2 cellular contexts compared by ENCODE assay signal in the genomic region with DNA sequence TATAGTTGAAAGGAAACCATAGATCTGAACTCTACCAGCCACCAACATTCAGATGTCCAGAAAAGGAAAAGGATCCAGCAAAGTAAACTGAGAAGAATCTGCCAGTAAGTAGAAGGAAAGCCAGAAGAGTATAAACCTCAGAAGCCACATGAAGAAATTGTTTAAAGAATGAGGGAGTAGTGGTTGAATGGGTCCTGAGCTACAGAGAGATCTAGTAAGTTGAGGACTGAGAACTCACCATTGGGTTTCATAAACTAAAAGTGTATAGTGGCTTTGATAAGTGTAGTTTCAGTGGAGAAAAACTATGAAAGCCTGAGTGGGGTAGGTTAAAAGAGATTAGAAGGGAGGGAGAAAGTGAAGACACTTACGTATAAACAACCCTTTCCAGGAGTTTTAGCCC.
TF ChIP-seq lines count a peak whose summit lies in the region.

No MANE protein-coding gene starts in this region.

TF ChIP-seq in HEK293, 187 proteins besides CTCF, POLR2A, EP300 and RAD21:
- TF ChIP-seq ZNF768 (tag by site-specific recombination; IDR thresholded peaks at IDR 0.05) (no peak), PRDM1 (tag by site-specific recombination; IDR thresholded peaks at IDR 0.05) (0 out of 2 replicates have a peak, but pooled peaks have one; percentile 18)
TF ChIP-seq in HEK293: peak in this region for 1.

TF ChIP-seq in SK-N-SH, 30 proteins besides CTCF, POLR2A, EP300 and RAD21:
- TF ChIP-seq TEAD4 (IDR thresholded peaks at IDR 0.05; ENCODE audit: borderline replicate concordance, insufficient read depth): no peak
- TF ChIP-seq, protein P1, sequence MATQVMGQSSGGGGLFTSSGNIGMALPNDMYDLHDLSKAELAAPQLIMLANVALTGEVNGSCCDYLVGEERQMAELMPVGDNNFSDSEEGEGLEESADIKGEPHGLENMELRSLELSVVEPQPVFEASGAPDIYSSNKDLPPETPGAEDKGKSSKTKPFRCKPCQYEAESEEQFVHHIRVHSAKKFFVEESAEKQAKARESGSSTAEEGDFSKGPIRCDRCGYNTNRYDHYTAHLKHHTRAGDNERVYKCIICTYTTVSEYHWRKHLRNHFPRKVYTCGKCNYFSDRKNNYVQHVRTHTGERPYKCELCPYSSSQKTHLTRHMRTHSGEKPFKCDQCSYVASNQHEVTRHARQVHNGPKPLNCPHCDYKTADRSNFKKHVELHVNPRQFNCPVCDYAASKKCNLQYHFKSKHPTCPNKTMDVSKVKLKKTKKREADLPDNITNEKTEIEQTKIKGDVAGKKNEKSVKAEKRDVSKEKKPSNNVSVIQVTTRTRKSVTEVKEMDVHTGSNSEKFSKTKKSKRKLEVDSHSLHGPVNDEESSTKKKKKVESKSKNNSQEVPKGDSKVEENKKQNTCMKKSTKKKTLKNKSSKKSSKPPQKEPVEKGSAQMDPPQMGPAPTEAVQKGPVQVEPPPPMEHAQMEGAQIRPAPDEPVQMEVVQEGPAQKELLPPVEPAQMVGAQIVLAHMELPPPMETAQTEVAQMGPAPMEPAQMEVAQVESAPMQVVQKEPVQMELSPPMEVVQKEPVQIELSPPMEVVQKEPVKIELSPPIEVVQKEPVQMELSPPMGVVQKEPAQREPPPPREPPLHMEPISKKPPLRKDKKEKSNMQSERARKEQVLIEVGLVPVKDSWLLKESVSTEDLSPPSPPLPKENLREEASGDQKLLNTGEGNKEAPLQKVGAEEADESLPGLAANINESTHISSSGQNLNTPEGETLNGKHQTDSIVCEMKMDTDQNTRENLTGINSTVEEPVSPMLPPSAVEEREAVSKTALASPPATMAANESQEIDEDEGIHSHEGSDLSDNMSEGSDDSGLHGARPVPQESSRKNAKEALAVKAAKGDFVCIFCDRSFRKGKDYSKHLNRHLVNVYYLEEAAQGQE (IDR thresholded peaks at IDR 0.05; ENCODE audit: low read depth, low read length): no peak
- TF ChIP-seq, protein P2, sequence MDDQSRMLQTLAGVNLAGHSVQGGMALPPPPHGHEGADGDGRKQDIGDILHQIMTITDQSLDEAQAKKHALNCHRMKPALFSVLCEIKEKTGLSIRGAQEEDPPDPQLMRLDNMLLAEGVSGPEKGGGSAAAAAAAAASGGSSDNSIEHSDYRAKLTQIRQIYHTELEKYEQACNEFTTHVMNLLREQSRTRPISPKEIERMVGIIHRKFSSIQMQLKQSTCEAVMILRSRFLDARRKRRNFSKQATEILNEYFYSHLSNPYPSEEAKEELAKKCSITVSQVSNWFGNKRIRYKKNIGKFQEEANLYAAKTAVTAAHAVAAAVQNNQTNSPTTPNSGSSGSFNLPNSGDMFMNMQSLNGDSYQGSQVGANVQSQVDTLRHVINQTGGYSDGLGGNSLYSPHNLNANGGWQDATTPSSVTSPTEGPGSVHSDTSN (IDR thresholded peaks at IDR 0.05): no peak
- TF ChIP-seq, protein P3, sequence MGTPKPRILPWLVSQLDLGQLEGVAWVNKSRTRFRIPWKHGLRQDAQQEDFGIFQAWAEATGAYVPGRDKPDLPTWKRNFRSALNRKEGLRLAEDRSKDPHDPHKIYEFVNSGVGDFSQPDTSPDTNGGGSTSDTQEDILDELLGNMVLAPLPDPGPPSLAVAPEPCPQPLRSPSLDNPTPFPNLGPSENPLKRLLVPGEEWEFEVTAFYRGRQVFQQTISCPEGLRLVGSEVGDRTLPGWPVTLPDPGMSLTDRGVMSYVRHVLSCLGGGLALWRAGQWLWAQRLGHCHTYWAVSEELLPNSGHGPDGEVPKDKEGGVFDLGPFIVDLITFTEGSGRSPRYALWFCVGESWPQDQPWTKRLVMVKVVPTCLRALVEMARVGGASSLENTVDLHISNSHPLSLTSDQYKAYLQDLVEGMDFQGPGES (IDR thresholded peaks at IDR 0.05; ENCODE audit: low read depth, low read length): no peak
- TF ChIP-seq JUND (IDR thresholded peaks at IDR 0.05): no peak
- TF ChIP-seq NRF1 (IDR thresholded peaks at IDR 0.05; ENCODE audit: low read depth, low read length): no peak
- TF ChIP-seq, protein P4, sequence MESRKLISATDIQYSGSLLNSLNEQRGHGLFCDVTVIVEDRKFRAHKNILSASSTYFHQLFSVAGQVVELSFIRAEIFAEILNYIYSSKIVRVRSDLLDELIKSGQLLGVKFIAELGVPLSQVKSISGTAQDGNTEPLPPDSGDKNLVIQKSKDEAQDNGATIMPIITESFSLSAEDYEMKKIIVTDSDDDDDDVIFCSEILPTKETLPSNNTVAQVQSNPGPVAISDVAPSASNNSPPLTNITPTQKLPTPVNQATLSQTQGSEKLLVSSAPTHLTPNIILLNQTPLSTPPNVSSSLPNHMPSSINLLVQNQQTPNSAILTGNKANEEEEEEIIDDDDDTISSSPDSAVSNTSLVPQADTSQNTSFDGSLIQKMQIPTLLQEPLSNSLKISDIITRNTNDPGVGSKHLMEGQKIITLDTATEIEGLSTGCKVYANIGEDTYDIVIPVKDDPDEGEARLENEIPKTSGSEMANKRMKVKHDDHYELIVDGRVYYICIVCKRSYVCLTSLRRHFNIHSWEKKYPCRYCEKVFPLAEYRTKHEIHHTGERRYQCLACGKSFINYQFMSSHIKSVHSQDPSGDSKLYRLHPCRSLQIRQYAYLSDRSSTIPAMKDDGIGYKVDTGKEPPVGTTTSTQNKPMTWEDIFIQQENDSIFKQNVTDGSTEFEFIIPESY (IDR thresholded peaks at IDR 0.05; ENCODE audit: borderline replicate concordance, low read depth): no peak
- TF ChIP-seq POLR2AphosphoS5 (IDR thresholded peaks at IDR 0.05; ENCODE audit: low read depth, low read length): no peak
- no peak for TF ChIP-seq RFX5 (IDR thresholded peaks at IDR 0.05; ENCODE audit: low read length)
- no peak for TF ChIP-seq CHD2 (IDR thresholded peaks at IDR 0.05; ENCODE audit: low read length, partially characterized antibody)
- TF ChIP-seq RCOR1 (IDR thresholded peaks at IDR 0.05; ENCODE audit: low read length): no peak
- no peak for TF ChIP-seq FOXM1 (IDR thresholded peaks at IDR 0.05; ENCODE audit: low read depth)
- no peak for TF ChIP-seq FOSL2 (IDR thresholded peaks at IDR 0.05; ENCODE audit: borderline replicate concordance, low read depth)
- TF ChIP-seq TAF1 (IDR thresholded peaks at IDR 0.05; ENCODE audit: borderline replicate concordance, low read depth, low read length): no peak
